ENCODE assay signal across 10 cellular contexts in genomic region chr10:126062132-126063032, GRCh38.
A peak's percentile ranks its signal among the peaks of the same experiment; 100 is the strongest.
DNase-seq lines count a peak whose midpoint lies in the region; ATAC-seq and TF ChIP-seq lines count a peak whose summit lies in the region.
"Had no signal": no experiment of that assay in that cellular context is flagged by ENCODE, and none has a peak within 500 bp of the region (broad histone marks: within the 10 kb centered on the region; RNA-seq: fewer than 3 reads in every experiment).

No MANE protein-coding gene starts in this region.

- H3K4me1 ChIP-seq in esophagus muscularis mucosa: peaks cover 6 to 26% (median 15%) of the 10 kb centered on the region in 4 donors

- WGBS in esophagus muscularis mucosa: 60% methylated on average over 10 of the region's 11 CpGs

- intact Hi-C loops in esophagus muscularis mucosa (cut with DNase I): no loop called here

- peak overlapping the region in 3 of 4 donors; percentile 9 to 34 (median 13) for H3K27ac ChIP-seq in esophagus muscularis mucosa (replicated peaks in 1 of 4)

- POLR2A ChIA-PET in T-cell (lab: Charles Lee): no interaction called here

- DNase-seq in AG09309 (ENCODE audit: low read depth): peak; percentile 91
- DNase-seq in OCI-M1 (lab: John Stamatoyannopoulos, UW): peak; percentile 84
- DNase-seq in esophagus muscularis mucosa (ENCODE audit: extremely low spot score): no peak
- no peak for DNase-seq in nephron progenitor cell
- no peak for DNase-seq in SKM-1 treated with dmso at 0.1 percent for 144 hours (lab: John Stamatoyannopoulos, UW; ENCODE audit: unreplicated experiment)
- no peak for DNase-seq in T-cell
- no peak for DNase-seq in stimulated activated CD4-positive, alpha-beta T cell treated with anti-CD3 and anti-CD28 coated beads, Interleukin-12 subunit alpha, Interleukin-12 subunit beta, amount 100 ng/mL, for 4 hours
- DNase-seq: activated naive CD8-positive, alpha-beta T cell treated with anti-CD3 and anti-CD28 coated beads, Interleukin-2, amount 10 ng/mL, durations not matched to agents 7 days and 5 days had no signal

- no peak for TF ChIP-seq POLR2A in esophagus muscularis mucosa (IDR thresholded peaks at IDR 0.05; ENCODE audit: low read depth)

- CTCF ChIA-PET in T-cell (lab: Charles Lee): no interaction called here

- peaks cover 6% of the 10 kb centered on the region for H3K27me3 Mint-ChIP-seq in nephron progenitor cell (ENCODE audit: low read depth, poor library complexity)
- H3K27me3 Mint-ChIP-seq in T-cell: peaks cover 3% of the 10 kb centered on the region in 2 donors
- H3K27me3 Mint-ChIP-seq: IgD-negative memory B cell had no signal

- H3K9me3 Mint-ChIP-seq in nephron progenitor cell (peaks cover 8% of the 10 kb centered on the region), T-cell (no peaks in the 10 kb centered on the region)
- H3K9me3 Mint-ChIP-seq: activated naive CD8-positive, alpha-beta T cell treated with anti-CD3 and anti-CD28 coated beads, Interleukin-2, amount 10 ng/mL, durations not matched to agents 7 days and 5 days had no signal

- no peaks in the 10 kb centered on the region for H3K36me3 ChIP-seq in esophagus muscularis mucosa

- TF ChIP-seq EP300 in esophagus muscularis mucosa (IDR thresholded peaks at IDR 0.05): no peak

- TF ChIP-seq CTCF in AG09309 (IDR thresholded peaks at IDR 0.05; ENCODE audit: control insufficient read depth, insufficient read depth, low read depth, low read length, missing control alignments): no peak
- TF ChIP-seq CTCF in esophagus muscularis mucosa (IDR thresholded peaks at IDR 0.05): no peak
- no peak for TF ChIP-seq CTCF in nephron progenitor cell (IDR thresholded peaks at IDR 0.05)

- peaks cover 0 to 9% (median 0%) of the 10 kb centered on the region in 4 donors for H3K27me3 ChIP-seq in esophagus muscularis mucosa

- H3K4me1 Mint-ChIP-seq in nephron progenitor cell (peaks cover 81% of the 10 kb centered on the region), T-cell (no peaks in the 10 kb centered on the region)
- H3K4me1 Mint-ChIP-seq: IgD-negative memory B cell had no signal

- H3K27ac Mint-ChIP-seq in nephron progenitor cell (peak overlapping the region; percentile 39), T-cell (no peak overlapping the region)
- H3K27ac Mint-ChIP-seq: activated naive CD8-positive, alpha-beta T cell treated with anti-CD3 and anti-CD28 coated beads, Interleukin-2, amount 10 ng/mL, durations not matched to agents 7 days and 5 days had no signal

- no peak for ATAC-seq in HG02970 (IDR thresholded peaks at IDR 0.05; ENCODE audit: low FRiP score, unreplicated experiment)
- ATAC-seq in T-cell (replicated peaks in 1 of 4): no peak

- H3K36me3 Mint-ChIP-seq in nephron progenitor cell (ENCODE audit: low read depth) (no peaks in the 10 kb centered on the region), T-cell (no peaks in the 10 kb centered on the region)
- H3K36me3 Mint-ChIP-seq: activated naive CD8-positive, alpha-beta T cell treated with anti-CD3 and anti-CD28 coated beads, Interleukin-2, amount 10 ng/mL, durations not matched to agents 7 days and 5 days; IgD-negative memory B cell had no signal

- no peak overlapping the region for H3K4me3 Mint-ChIP-seq in nephron progenitor cell
- no peak overlapping the region for H3K4me3 Mint-ChIP-seq in T-cell
- H3K4me3 Mint-ChIP-seq: activated naive CD8-positive, alpha-beta T cell treated with anti-CD3 and anti-CD28 coated beads, Interleukin-2, amount 10 ng/mL, durations not matched to agents 7 days and 5 days; IgD-negative memory B cell had no signal

- no peaks in the 10 kb centered on the region for H3K9me3 ChIP-seq in esophagus muscularis mucosa

- no peak overlapping the region for H3K4me3 ChIP-seq in AG09309 (ENCODE audit: control insufficient read depth, low read depth, low read length)
- H3K4me3 ChIP-seq in esophagus muscularis mucosa: no peak overlapping the region

Comparison
In these comparisons a context has a peak if more than half of its experiments do, and no peak if none do; other contexts are left out.
1. DNase-seq: peak in AG09309 (single experiment) and OCI-M1 (single experiment); none in esophagus muscularis mucosa (single experiment), nephron progenitor cell (single experiment), SKM-1 treated with dmso at 0.1 percent for 144 hours (single experiment), T-cell (0 of 34) and stimulated activated CD4-positive, alpha-beta T cell treated with anti-CD3 and anti-CD28 coated beads, Interleukin-12 subunit alpha, Interleukin-12 subunit beta, amount 100 ng/mL, for 4 hours (single experiment).